Comparison of ENCODE assay signal across 1 cellular context in the genomic region with DNA sequence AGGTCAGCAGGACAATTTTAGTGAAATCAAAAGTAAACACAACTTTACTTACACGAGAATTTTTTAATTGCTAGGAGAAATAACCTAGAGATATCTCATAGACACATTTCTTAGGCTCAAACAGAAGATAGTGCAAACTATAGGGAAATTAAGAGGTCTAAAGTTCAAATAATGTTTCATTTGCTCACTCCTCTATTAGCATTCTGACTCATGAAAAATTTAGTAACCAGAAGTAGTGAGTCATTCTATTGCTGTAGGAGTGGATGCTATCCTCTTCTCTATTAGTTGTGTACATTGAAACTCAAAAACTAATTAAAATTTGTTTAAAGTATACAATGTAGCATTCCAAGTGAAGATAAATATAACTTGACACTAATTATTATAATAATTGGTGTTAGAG.
A peak's percentile ranks its signal among the peaks of the same experiment; 100 is the strongest.
TF ChIP-seq lines count a peak whose summit lies in the region.

No MANE protein-coding gene starts in this region.

TF ChIP-seq in GM12878, 131 proteins besides CTCF, POLR2A, EP300 and RAD21:
- TF ChIP-seq JUNB (IDR thresholded peaks at IDR 0.05) (peak; percentile 16; the same call in 1 of the 2 replicates), ZSCAN29 (IDR thresholded peaks at IDR 0.05) (no peak)
TF ChIP-seq in GM12878: peak in this region for 1.
